In the genomic region with DNA sequence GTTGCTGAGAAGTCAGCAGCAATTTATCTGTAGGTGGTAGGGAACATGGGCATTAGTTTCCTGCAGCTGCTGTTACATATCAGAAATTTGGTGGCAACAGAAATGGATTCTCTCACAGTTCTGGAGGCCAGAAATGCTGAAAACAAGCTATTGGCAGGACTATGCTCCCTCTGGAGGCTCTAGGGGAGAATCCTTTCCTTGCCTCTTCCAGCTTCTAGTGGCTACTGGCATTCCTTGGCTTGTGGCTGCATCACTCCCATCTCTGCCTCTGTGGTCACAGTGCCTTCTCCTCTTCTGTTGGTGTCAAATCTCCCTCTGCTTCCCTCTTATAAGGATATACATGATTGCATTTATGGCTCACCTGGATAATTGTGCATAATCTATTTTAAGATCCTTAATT, we compare ENCODE assay signal across 29 cellular contexts.
"Had no signal": no experiment of that assay in that cellular context is flagged by ENCODE, and none has a peak within 500 bp of the region (broad histone marks: within the 10 kb centered on the region; RNA-seq: fewer than 3 reads in every experiment).

No MANE protein-coding gene starts in this region.

- H3K4me3 ChIP-seq: left ventricle myocardium inferior, lung, mucosa of descending colon, ovary, right atrium auricular region, right lobe of liver, skin epidermis, suprapubic skin, thoracic aorta, tibial artery, uterus had no signal

- H3K9me3 Mint-ChIP-seq: immature natural killer cell; natural killer cell treated with Interleukin-12 subunit alpha and Interleukin-12 subunit beta and Interleukin-15 and Interleukin-18, amount 100 ng/mL, for 72 hours; stimulated activated effector memory CD8-positive, alpha-beta T cell treated with anti-CD3 and anti-CD28 coated beads, Interleukin-12 subunit alpha, Interleukin-12 subunit beta, amount 100 ng/mL, for 72 hours; stimulated activated naive CD8-positive, alpha-beta T cell treated with anti-CD3 and anti-CD28 coated beads, Interleukin-15, Interleukin-2, amounts not matched to agents 100 ng/mL and 50 ng/mL, for 24 hours had no signal

- H3K27ac ChIP-seq: left ventricle myocardium inferior, ovary, right atrium auricular region, right lobe of liver, skin epidermis, suprapubic skin, thoracic aorta, tibial artery, uterus had no signal

- H3K36me3 ChIP-seq: left ventricle myocardium inferior, ovary, right atrium auricular region, right lobe of liver, suprapubic skin, thoracic aorta, tibial artery, uterus had no signal

- H3K27me3 ChIP-seq: ovary, right atrium auricular region, right lobe of liver, suprapubic skin, tibial artery, uterus had no signal

- H3K27me3 Mint-ChIP-seq: stimulated activated naive CD8-positive, alpha-beta T cell treated with anti-CD3 and anti-CD28 coated beads, Interleukin-15, Interleukin-2, amounts not matched to agents 100 ng/mL and 50 ng/mL, for 24 hours had no signal

- FAIRE-seq: islet of Langerhans, kidney had no signal

- H3K4me1 ChIP-seq: uterus had no signal

- DNase-seq: hypothalamus; immature natural killer cell; kidney; left colon; left ventricle myocardium inferior; midbrain; mucosa of descending colon; naive thymus-derived CD4-positive, alpha-beta T cell; ovary; right lobe of liver; stimulated activated CD4-positive, alpha-beta T cell treated with anti-CD3 and anti-CD28 coated beads, Interleukin-12 subunit alpha, Interleukin-12 subunit beta, amount 100 ng/mL, for 4 hours; stimulated activated CD4-positive, alpha-beta T cell treated with anti-CD3 and anti-CD28 coated beads, Interleukin-15, amount 100 ng/mL, for 24 hours; stimulated activated CD4-positive, alpha-beta T cell treated with anti-CD3 and anti-CD28 coated beads, Interleukin-2, amount 100 ng/mL, for 24 hours; stimulated activated CD4-positive, alpha-beta T cell treated with anti-CD3 and anti-CD28 coated beads, Interleukin-4, amount 100 ng/mL, for 24 hours; stimulated activated naive CD4-positive, alpha-beta T cell; tibial artery; trophoblast cell; uterus had no signal

- H3K27ac Mint-ChIP-seq: immature natural killer cell; memory B cell; naive thymus-derived CD4-positive, alpha-beta T cell; natural killer cell treated with Interleukin-12 subunit alpha and Interleukin-12 subunit beta and Interleukin-15 and Interleukin-18, amount 100 ng/mL, for 72 hours; progenitor cell of endocrine pancreas; stimulated activated effector memory CD8-positive, alpha-beta T cell treated with anti-CD3 and anti-CD28 coated beads, Interleukin-12 subunit alpha, Interleukin-12 subunit beta, amount 100 ng/mL, for 72 hours; stimulated activated naive CD8-positive, alpha-beta T cell treated with anti-CD3 and anti-CD28 coated beads, Interleukin-15, Interleukin-2, amounts not matched to agents 100 ng/mL and 50 ng/mL, for 24 hours had no signal

- H3K9me3 ChIP-seq: mucosa of descending colon, ovary, right atrium auricular region, right lobe of liver, suprapubic skin, thoracic aorta, tibial artery, uterus had no signal

- ATAC-seq: left colon; mucosa of descending colon; naive thymus-derived CD4-positive, alpha-beta T cell; natural killer cell treated with Interleukin-12 subunit alpha and Interleukin-12 subunit beta and Interleukin-15 and Interleukin-18, amount 100 ng/mL, for 72 hours; right lobe of liver; stimulated activated effector memory CD8-positive, alpha-beta T cell treated with anti-CD3 and anti-CD28 coated beads, Interleukin-12 subunit alpha, Interleukin-12 subunit beta, amount 100 ng/mL, for 72 hours had no signal

- H3K36me3 Mint-ChIP-seq: immature natural killer cell; memory B cell; natural killer cell treated with Interleukin-12 subunit alpha and Interleukin-12 subunit beta and Interleukin-15 and Interleukin-18, amount 100 ng/mL, for 72 hours had no signal

- H3K4me3 Mint-ChIP-seq: immature natural killer cell; memory B cell; naive thymus-derived CD4-positive, alpha-beta T cell; natural killer cell treated with Interleukin-12 subunit alpha and Interleukin-12 subunit beta and Interleukin-15 and Interleukin-18, amount 100 ng/mL, for 72 hours; stimulated activated effector memory CD8-positive, alpha-beta T cell treated with anti-CD3 and anti-CD28 coated beads, Interleukin-12 subunit alpha, Interleukin-12 subunit beta, amount 100 ng/mL, for 72 hours; stimulated activated naive CD8-positive, alpha-beta T cell treated with anti-CD3 and anti-CD28 coated beads, Interleukin-15, Interleukin-2, amounts not matched to agents 100 ng/mL and 50 ng/mL, for 24 hours had no signal
